Comparison of ENCODE assay signal across 32 cellular contexts in genomic region chr14:73494593-73494992, GRCh38.
"Had no signal": no experiment of that assay in that cellular context is flagged by ENCODE, and none has a peak within 500 bp of the region (broad histone marks: within the 10 kb centered on the region; RNA-seq: fewer than 3 reads in every experiment).

No MANE protein-coding gene starts in this region.

- H3K4me3 Mint-ChIP-seq: activated CD4-positive, alpha-beta memory T cell treated with anti-CD3 and anti-CD28 coated beads, Interleukin-2, amount 10 ng/mL, durations not matched to agents 7 days and 5 days; activated naive CD8-positive, alpha-beta T cell treated with anti-CD3 and anti-CD28 coated beads for 36 hours; neural progenitor cell; stimulated activated effector memory CD8-positive, alpha-beta T cell treated with anti-CD3 and anti-CD28 coated beads, Interleukin-12 subunit alpha, Interleukin-12 subunit beta, amount 100 ng/mL, for 72 hours; T-helper 1 cell treated with Interleukin-12 subunit alpha and Interleukin-12 subunit beta and Interleukin-4 antibody, amounts not matched to agents 30 μg/mL and 1 μg/mL, for 36 hours had no signal

- H3K27ac Mint-ChIP-seq: activated CD4-positive, alpha-beta memory T cell treated with anti-CD3 and anti-CD28 coated beads, Interleukin-2, amount 10 ng/mL, durations not matched to agents 7 days and 5 days; activated naive CD8-positive, alpha-beta T cell treated with anti-CD3 and anti-CD28 coated beads for 36 hours; neural progenitor cell; T-helper 1 cell treated with Interleukin-12 subunit alpha and Interleukin-12 subunit beta and Interleukin-4 antibody, amounts not matched to agents 30 μg/mL and 1 μg/mL, for 36 hours had no signal

- FAIRE-seq: astrocyte, TTC549 had no signal

- H3K36me3 Mint-ChIP-seq: natural killer cell had no signal

- H3K27me3 ChIP-seq: brain microvascular endothelial cell, dorsolateral prefrontal cortex, gastroesophageal sphincter, hepatocyte, stomach, thyroid gland, upper lobe of left lung, vagina had no signal

- ATAC-seq: activated CD4-positive, CD25-positive, alpha-beta regulatory T cell treated with anti-CD3 and anti-CD28 coated beads, Interleukin-2, amount 50 U/mL, for 24 hours; activated T-cell treated with anti-CD3 and anti-CD28 coated beads, Interleukin-2, amount 50 U/mL, for 72 hours; gastroesophageal sphincter; natural killer cell; right cardiac atrium; stimulated activated effector memory CD8-positive, alpha-beta T cell treated with anti-CD3 and anti-CD28 coated beads, Interleukin-12 subunit alpha, Interleukin-12 subunit beta, amount 100 ng/mL, for 72 hours had no signal

- DNase-seq: activated CD4-positive, alpha-beta memory T cell treated with anti-CD3 and anti-CD28 coated beads, Interleukin-2, amount 10 ng/mL, durations not matched to agents 7 days and 5 days; activated CD4-positive, alpha-beta T cell treated with anti-CD3 and anti-CD28 coated beads for 48 hours; activated effector memory CD4-positive, alpha-beta T cell treated with Interleukin-2 at 50 U/mL for 16 hours; activated naive CD4-positive, alpha-beta T cell treated with Interleukin-2 at 50 U/mL for 16 hours; activated naive CD8-positive, alpha-beta T cell treated with anti-CD3 and anti-CD28 coated beads for 36 hours; activated T-cell treated with anti-CD3 and anti-CD28 coated beads, Interleukin-2, amount 50 U/mL, for 72 hours; brain microvascular endothelial cell; dorsolateral prefrontal cortex; effector memory CD4-positive, alpha-beta T cell; islet precursor cell; left ventricle myocardium inferior; mesendoderm; natural killer cell; occipital lobe; stimulated activated CD4-positive, alpha-beta T cell treated with anti-CD3 and anti-CD28 coated beads, Interleukin-4, amount 100 ng/mL, for 24 hours; stomach; T-helper 9 cell; thyroid gland; upper lobe of left lung had no signal

- H3K9ac ChIP-seq: neural progenitor cell had no signal

- H3K27ac ChIP-seq: brain microvascular endothelial cell, coronary artery, gastroesophageal sphincter, hepatocyte, left ventricle myocardium inferior, neural progenitor cell, stomach, thyroid gland, upper lobe of left lung, vagina, VCaP had no signal

- H2AFZ ChIP-seq: hepatocyte, neural progenitor cell had no signal

- H3K9me3 Mint-ChIP-seq: activated CD4-positive, alpha-beta memory T cell treated with anti-CD3 and anti-CD28 coated beads, Interleukin-2, amount 10 ng/mL, durations not matched to agents 7 days and 5 days; activated T-cell treated with anti-CD3 and anti-CD28 coated beads, Interleukin-2, amount 50 U/mL, for 72 hours; natural killer cell; stimulated activated effector memory CD8-positive, alpha-beta T cell treated with anti-CD3 and anti-CD28 coated beads, Interleukin-12 subunit alpha, Interleukin-12 subunit beta, amount 100 ng/mL, for 72 hours; T-helper 1 cell treated with Interleukin-12 subunit alpha and Interleukin-12 subunit beta and Interleukin-4 antibody, amounts not matched to agents 30 μg/mL and 1 μg/mL, for 36 hours had no signal

- H3K9me3 ChIP-seq: gastroesophageal sphincter, left ventricle myocardium inferior, stomach, thyroid gland, upper lobe of left lung, vagina had no signal

- H3K4me3 ChIP-seq: coronary artery, gastroesophageal sphincter, hepatocyte, left ventricle myocardium inferior, lung, stomach, thyroid gland, upper lobe of left lung, vagina had no signal

- H3K36me3 ChIP-seq: brain microvascular endothelial cell, thyroid gland, vagina had no signal
